8 cellular contexts compared by ENCODE assay signal in genomic region chr5:180670586-180671359, GRCh38. TPM values are rescaled to one million over a fixed set of nuclear protein-coding genes. Genes with fewer than 3 reads are reported as not detected.
DNase-seq lines count a peak whose midpoint lies in the region; ATAC-seq and TF ChIP-seq lines count a peak whose summit lies in the region.

No MANE protein-coding gene starts in this region.

- no peaks in the 10 kb centered on the region for H3K27me3 ChIP-seq in naive thymus-derived CD4-positive, alpha-beta T cell (ENCODE audit: control insufficient read depth in 2 of 2, insufficient read depth in 2 of 2, low read length in 2 of 2)
- H3K27me3 ChIP-seq in upper lobe of right lung, result peaks cover 31% of the 10 kb centered on the region

- CTCF ChIA-PET in naive thymus-derived CD4-positive, alpha-beta T cell (lab: Charles Lee), result interaction anchor here (0.5 to 1.0 kb wide), 3 partner anchors 14 to 121 kb away, joined by 3 to 4 read pairs (median 4); no protein-coding TSS in a partner anchor

- no peaks in the 10 kb centered on the region for H3K9me3 ChIP-seq in naive thymus-derived CD4-positive, alpha-beta T cell (ENCODE audit: control insufficient read depth in 2 of 3, low read length in 3 of 3)
- H3K9me3 ChIP-seq in upper lobe of right lung, result no peaks in the 10 kb centered on the region

- no peaks in the 10 kb centered on the region for H3K36me3 ChIP-seq in naive thymus-derived CD4-positive, alpha-beta T cell (ENCODE audit: control insufficient read depth in 2 of 3, insufficient read depth in 3 of 3, low read length in 3 of 3)
- no peaks in the 10 kb centered on the region for H3K36me3 ChIP-seq in upper lobe of right lung

- H3K27ac Mint-ChIP-seq in activated CD4-positive, alpha-beta T cell treated with anti-CD3 and anti-CD28 coated beads, Interleukin-2, amount 10 ng/mL, durations not matched to agents 24 days and 14 days, result no peak overlapping the region
- no peak overlapping the region for H3K27ac Mint-ChIP-seq in endothelial cell (ENCODE audit: unreplicated experiment)
- H3K27ac Mint-ChIP-seq in naive thymus-derived CD4-positive, alpha-beta T cell, result peak overlapping the region in 5 of 9 donors; percentile 0 to 79 (median 13)

- POLR2A ChIA-PET in naive thymus-derived CD4-positive, alpha-beta T cell (lab: Charles Lee), result interaction anchor here (0.5 to 1.6 kb wide), 2 partner anchors 18 to 196 kb away, joined by 4 to 5 read pairs; no protein-coding TSS in a partner anchor

- no peak overlapping the region for H3K4me3 Mint-ChIP-seq in activated CD4-positive, alpha-beta T cell treated with anti-CD3 and anti-CD28 coated beads, Interleukin-2, amount 10 ng/mL, durations not matched to agents 24 days and 14 days
- H3K4me3 Mint-ChIP-seq in endothelial cell (ENCODE audit: unreplicated experiment), result peak overlapping the region; percentile 42
- H3K4me3 Mint-ChIP-seq in naive thymus-derived CD4-positive, alpha-beta T cell, result peak overlapping the region; percentile 48 to 77 (median 62)

- intact Hi-C loops in activated CD4-positive, alpha-beta T cell treated with anti-CD3 and anti-CD28 coated beads, Interleukin-2, amount 10 ng/mL, durations not matched to agents 24 days and 14 days (cut with micrococcal nuclease), result loop anchor here (1.0 to 5.0 kb wide), 2 partner anchors 47 to 377 kb away; no protein-coding TSS in a partner anchor
- intact Hi-C loops in naive thymus-derived CD4-positive, alpha-beta T cell (cut with micrococcal nuclease), result loop anchor here in 1 of 2 donors (1.0 to 2.0 kb wide), 5 partner anchors 14 to 52 kb away; no protein-coding TSS in a partner anchor
- intact Hi-C loops in upper lobe of right lung (cut with DNase I), result no loop called here

- no peak overlapping the region for H3K4me3 ChIP-seq in naive thymus-derived CD4-positive, alpha-beta T cell (ENCODE audit: low read length)
- no peak overlapping the region for H3K4me3 ChIP-seq in upper lobe of right lung

- peak; percentile 71 for DNase-seq in activated effector memory CD4-positive, alpha-beta T cell treated with anti-CD3 and anti-CD28 coated beads, Interleukin-2, amount 50 U/mL, for 16 hours
- no peak for DNase-seq in activated effector memory CD4-positive, alpha-beta T cell treated with Interleukin-2 at 50 U/mL for 16 hours
- DNase-seq in NCI-H2029 treated with DMSO at 0.1 percent for 48 hours (lab: John Stamatoyannopoulos, UW) (peak; percentile 69), endothelial cell (ENCODE audit: low spot score) (peak; percentile 73), upper lobe of right lung (no peak)
- peak; percentile 80 for DNase-seq in activated CD4-positive, alpha-beta T cell treated with anti-CD3 and anti-CD28 coated beads, Interleukin-2, amount 10 ng/mL, durations not matched to agents 24 days and 14 days
- DNase-seq in naive thymus-derived CD4-positive, alpha-beta T cell, result peak in 8 of 9 donors; percentile 35 to 61 (median 48)

- no peaks in the 10 kb centered on the region for H3K36me3 Mint-ChIP-seq in activated CD4-positive, alpha-beta T cell treated with anti-CD3 and anti-CD28 coated beads, Interleukin-2, amount 10 ng/mL, durations not matched to agents 24 days and 14 days (ENCODE audit: low read depth)
- H3K36me3 Mint-ChIP-seq in endothelial cell (ENCODE audit: low read depth, unreplicated experiment), result peaks cover 4% of the 10 kb centered on the region
- H3K36me3 Mint-ChIP-seq in naive thymus-derived CD4-positive, alpha-beta T cell, result no peaks in the 10 kb centered on the region

- peak; percentile 75 for ATAC-seq in naive thymus-derived CD4-positive, alpha-beta T cell
- peak; percentile 75 for ATAC-seq in upper lobe of right lung
- ATAC-seq in HG02763 (IDR thresholded peaks at IDR 0.05; ENCODE audit: unreplicated experiment), result no peak

- peaks cover 24% of the 10 kb centered on the region for H3K27me3 Mint-ChIP-seq in activated CD4-positive, alpha-beta T cell treated with anti-CD3 and anti-CD28 coated beads, Interleukin-2, amount 10 ng/mL, durations not matched to agents 24 days and 14 days
- H3K27me3 Mint-ChIP-seq in endothelial cell (ENCODE audit: unreplicated experiment), result peaks cover 17% of the 10 kb centered on the region
- H3K27me3 Mint-ChIP-seq in naive thymus-derived CD4-positive, alpha-beta T cell, result peaks cover 5 to 30% (median 7%) of the 10 kb centered on the region in 5 donors

- peaks cover 5% of the 10 kb centered on the region for H3K4me1 Mint-ChIP-seq in activated CD4-positive, alpha-beta T cell treated with anti-CD3 and anti-CD28 coated beads, Interleukin-2, amount 10 ng/mL, durations not matched to agents 24 days and 14 days
- H3K4me1 Mint-ChIP-seq in endothelial cell (ENCODE audit: unreplicated experiment), result peaks cover 27% of the 10 kb centered on the region
- peaks cover 7 to 30% (median 23%) of the 10 kb centered on the region in 7 donors for H3K4me1 Mint-ChIP-seq in naive thymus-derived CD4-positive, alpha-beta T cell

- TF ChIP-seq CTCF in endothelial cell (IDR thresholded peaks at IDR 0.05; ENCODE audit: unreplicated experiment), result peak; percentile 64
- peak; percentile 77 for TF ChIP-seq CTCF in upper lobe of right lung (IDR thresholded peaks at IDR 0.05)

- no peaks in the 10 kb centered on the region for H3K4me1 ChIP-seq in naive thymus-derived CD4-positive, alpha-beta T cell (ENCODE audit: control insufficient read depth in 2 of 2, insufficient read depth in 2 of 2, low read length in 2 of 2)
- H3K4me1 ChIP-seq in upper lobe of right lung, result no peaks in the 10 kb centered on the region

- no peaks in the 10 kb centered on the region for H3K9me3 Mint-ChIP-seq in activated CD4-positive, alpha-beta T cell treated with anti-CD3 and anti-CD28 coated beads, Interleukin-2, amount 10 ng/mL, durations not matched to agents 24 days and 14 days
- H3K9me3 Mint-ChIP-seq in endothelial cell (ENCODE audit: unreplicated experiment), result no peaks in the 10 kb centered on the region
- no peaks in the 10 kb centered on the region for H3K9me3 Mint-ChIP-seq in naive thymus-derived CD4-positive, alpha-beta T cell

- no peak overlapping the region for H3K27ac ChIP-seq in naive thymus-derived CD4-positive, alpha-beta T cell (ENCODE audit: low read depth, low read length)
- no peak overlapping the region for H3K27ac ChIP-seq in upper lobe of right lung

RNA-seq across cellular contexts. Expression of gene FLT4, which starts 21.4 kb away (rescaled TPM):
- total RNA-seq in activated CD4-positive, alpha-beta T cell treated with anti-CD3 and anti-CD28 coated beads, Interleukin-2, amount 10 ng/mL, durations not matched to agents 24 days and 14 days, result 1.7 and 2.0 TPM in 2 replicates
- total RNA-seq in endothelial cell (ENCODE audit: unreplicated experiment) (541 TPM), upper lobe of right lung (38.6 TPM)
- 1 to 10 TPM in 4 of 5 experiments, under 1 TPM in 1; 0.53 to 6.0 (median 3.3) TPM for total RNA-seq in naive thymus-derived CD4-positive, alpha-beta T cell
- polyA plus RNA-seq in naive thymus-derived CD4-positive, alpha-beta T cell, result under 1 TPM; 0.64 to 0.68 TPM

Comparison
In these comparisons a context has a peak if more than half of its experiments do, and no peak if none do; other contexts are left out.
1. DNase-seq: peak in activated effector memory CD4-positive, alpha-beta T cell treated with anti-CD3 and anti-CD28 coated beads, Interleukin-2, amount 50 U/mL, for 16 hours (single experiment), NCI-H2029 treated with DMSO at 0.1 percent for 48 hours (single experiment), activated CD4-positive, alpha-beta T cell treated with anti-CD3 and anti-CD28 coated beads, Interleukin-2, amount 10 ng/mL, durations not matched to agents 24 days and 14 days (single experiment), endothelial cell (single experiment) and naive thymus-derived CD4-positive, alpha-beta T cell (8 of 9); none in activated effector memory CD4-positive, alpha-beta T cell treated with Interleukin-2 at 50 U/mL for 16 hours (single experiment) and upper lobe of right lung (single experiment).
2. H3K27ac Mint-ChIP-seq: peak in naive thymus-derived CD4-positive, alpha-beta T cell (5 of 9); none in activated CD4-positive, alpha-beta T cell treated with anti-CD3 and anti-CD28 coated beads, Interleukin-2, amount 10 ng/mL, durations not matched to agents 24 days and 14 days (single experiment) and endothelial cell (single experiment).
3. RNA of gene FLT4, which starts 21.4 kb away (total RNA-seq): 541 TPM in endothelial cell (single experiment); 38.6 TPM in upper lobe of right lung (single experiment), 0.53 to 6.0 TPM in naive thymus-derived CD4-positive, alpha-beta T cell and 1.7 to 2.0 TPM in activated CD4-positive, alpha-beta T cell treated with anti-CD3 and anti-CD28 coated beads, Interleukin-2, amount 10 ng/mL, durations not matched to agents 24 days and 14 days; every median in the first group is over 10 times any median in the second.